In genomic region chr4:102815981-102816380, GRCh38 we compare ENCODE assay signal across 10 cellular contexts. TPM values are rescaled to one million over a fixed set of nuclear protein-coding genes. Genes with fewer than 3 reads are reported as not detected.
DNase-seq lines count a peak whose midpoint lies in the region; ATAC-seq, FAIRE-seq and TF ChIP-seq lines count a peak whose summit lies in the region.
"Had no signal": no experiment of that assay in that cellular context is flagged by ENCODE, and none has a peak within 500 bp of the region (broad histone marks: within the 10 kb centered on the region; RNA-seq: fewer than 3 reads in every experiment).

No MANE protein-coding gene starts in this region.

- in situ Hi-C loops in GM12878 (cut with MboI), result loop anchor here (25.0 kb wide), 1 partner anchor 196 kb away; the partner anchor contains the start of gene SLC9B1

- TF ChIP-seq RAD21 in GM12878 (IDR thresholded peaks at IDR 0.05; ENCODE audit: insufficient read depth, low read depth, low read length), result no peak

- peaks cover 50% of the 10 kb centered on the region for H3K36me3 Mint-ChIP-seq in HFFc6 (ENCODE audit: low read depth)

- DNase-seq in AG09309 (ENCODE audit: low read depth) (peak; percentile 57), HFFc6 (peak; percentile 95), GM12878 (ENCODE audit: low read depth, low spot score) (no peak), lung (ENCODE audit: low spot score) (no peak), head of caudate nucleus (no peak), COR-L47 (lab: John Stamatoyannopoulos, UW) (no peak)
- no peak for DNase-seq in stimulated activated CD4-positive, alpha-beta T cell treated with anti-CD3 and anti-CD28 coated beads, Interleukin-12 subunit alpha, Interleukin-12 subunit beta, amount 100 ng/mL, for 4 hours
- DNase-seq: small intestine, testis had no signal

- no peak for FAIRE-seq in GM12878 (lab: Jason Lieb, UNC)
- FAIRE-seq: small intestine had no signal

- H3K4me1 ChIP-seq in GM12878 (ENCODE audit: control insufficient read depth, insufficient read depth, low read length) (peaks cover 5% of the 10 kb centered on the region), lung (ENCODE audit: control insufficient read depth in 2 of 2, insufficient read depth in 2 of 2, low read length in 2 of 2) (peaks cover 5 to 63% of the 10 kb centered on the region in 2 donors)

- peaks cover 15% of the 10 kb centered on the region for H4K20me1 ChIP-seq in GM12878 (ENCODE audit: control insufficient read depth, insufficient read depth)

- H3K9ac ChIP-seq in GM12878 (ENCODE audit: control insufficient read depth, insufficient read depth, low read length), result no peak overlapping the region

- WGBS in GM12878 (ENCODE audit: insufficient coverage, insufficient replicate concordance, low lambda C conversion rate, missing lambda C conversion rate), result 48% methylated on average over 2 of the region's 2 CpGs
- WGBS in lung, 2 donors, result 73 to 89% methylated on average over 2 of the region's 2 CpGs

- POLR2A ChIA-PET in GM12878 (lab: Charles Lee), result interaction anchor here (1.5 to 11.2 kb wide), 4 partner anchors 8 to 55 kb away, joined by 3 to 121 read pairs (median 6); partner anchors contain the start of genes MANBA and UBE2D3

- H2AFZ ChIP-seq in GM12878 (ENCODE audit: control insufficient read depth, low read depth, low read length), result no peak overlapping the region

- SMC1A ChIA-PET in GM12878 (lab: Charles Lee; ENCODE audit: uncharacterized antibody, unreplicated experiment), result interaction anchor here (0.6 to 4.0 kb wide), 18 partner anchors 9 to 382 kb away, joined by 3 to 43 read pairs (median 3); partner anchors contain the start of genes CISD2 and UBE2D3

- peak overlapping the region; percentile 23; the same call in 1 of the 2 replicates for H3K4me2 ChIP-seq in GM12878 (ENCODE audit: control insufficient read depth, insufficient read depth)

- H3K36me3 ChIP-seq in GM12878 (ENCODE audit: control insufficient read depth in 2 of 2, insufficient read depth in 2 of 2, low read length in 1 of 2) (peaks cover 2 to 30% of the 10 kb centered on the region in 2 experiments), lung (ENCODE audit: control insufficient read depth in 2 of 2, insufficient read depth in 2 of 2, low read length in 2 of 2) (peaks cover 0 to 4% of the 10 kb centered on the region in 2 donors)

- intact Hi-C loops in GM12878 (cut with micrococcal nuclease; ENCODE audit: unreplicated experiment) (loop anchor here (10.0 kb wide), 1 partner anchor 381 kb away; no protein-coding TSS in a partner anchor), head of caudate nucleus (cut with DNase I) (no loop called here)

- H3K9me3 Mint-ChIP-seq in HFFc6, result no peaks in the 10 kb centered on the region

- H3K27ac ChIP-seq in GM12878 (ENCODE audit: control insufficient read depth, insufficient read depth), result no peak overlapping the region
- H3K27ac ChIP-seq in lung (ENCODE audit: low read depth in 1 of 2, low read length in 1 of 2), result peak overlapping the region; percentile 40 to 41
- H3K27ac ChIP-seq: testis had no signal

- TF ChIP-seq CTCF in AG09309 (IDR thresholded peaks at IDR 0.05; ENCODE audit: control insufficient read depth, insufficient read depth, low read depth, low read length, missing control alignments), result no peak
- no peak for TF ChIP-seq CTCF in HFFc6 (IDR thresholded peaks at IDR 0.05)
- no peak for TF ChIP-seq CTCF in GM12878 (IDR thresholded peaks at IDR 0.05 in 2 of 3, conservative IDR thresholded peaks at IDR 0.05 in 1 of 3; ENCODE audit: control insufficient read depth in 2 of 3, extremely low read depth in 1 of 3, insufficient read depth in 1 of 3, low read depth in 3 of 3, low read length in 3 of 3)
- no peak for TF ChIP-seq CTCF in lung (IDR thresholded peaks at IDR 0.05; ENCODE audit: control extremely low read depth, extremely low read depth)

- CTCF ChIA-PET in GM12878 (lab: Yijun Ruan, JAX), result interaction anchor here (0.9 to 3.4 kb wide), 12 partner anchors 11 to 368 kb away, joined by 3 to 15 read pairs (median 3); partner anchors contain the start of genes BDH2 and UBE2D3

- no TSS peak for BruUV-seq in GM12878 (replicated peaks; lab: Mats Ljungman, UMichigan)

- H3K9me3 ChIP-seq in GM12878 (replicated peaks; ENCODE audit: control insufficient read depth, insufficient read depth, low read length) (no peaks in the 10 kb centered on the region), lung (ENCODE audit: control insufficient read depth in 2 of 2, insufficient read depth in 1 of 2, low read length in 1 of 2) (no peaks in the 10 kb centered on the region)
- H3K9me3 ChIP-seq: testis had no signal

- peaks cover 91% of the 10 kb centered on the region for H3K4me1 Mint-ChIP-seq in HFFc6 (ENCODE audit: low read depth)

- H3K27me3 Mint-ChIP-seq in HFFc6 (ENCODE audit: insufficient read depth), result peaks cover 1% of the 10 kb centered on the region; the same call in 1 of the 2 replicates

- H3K4me3 Mint-ChIP-seq in HFFc6, result peak overlapping the region; percentile 76

- no peak for TF ChIP-seq POLR2A in GM12878 (IDR thresholded peaks at IDR 0.05; ENCODE audit: low read depth, low read length)

- ATAC-seq in GM12878, result no peak
- ATAC-seq in lung (ENCODE audit: insufficient read depth, low FRiP score), result no peak
- no peak for ATAC-seq in HG03159 (IDR thresholded peaks at IDR 0.05; ENCODE audit: unreplicated experiment)

- RAD21 ChIA-PET in GM12878 (lab: Charles Lee; ENCODE audit: unreplicated experiment), result interaction anchor here (0.7 to 3.3 kb wide), 2 partner anchors 11 to 12 kb away, joined by 6 to 35 read pairs; partner anchors contain the start of gene UBE2D3

- H3K27ac Mint-ChIP-seq in HFFc6, result peak overlapping the region; percentile 90

- H3K27me3 ChIP-seq in GM12878 (replicated peaks in 1 of 2; ENCODE audit: control insufficient read depth in 2 of 2, insufficient read depth in 2 of 2, low read length in 1 of 2), result no peaks in the 10 kb centered on the region
- no peaks in the 10 kb centered on the region for H3K27me3 ChIP-seq in lung (ENCODE audit: control insufficient read depth, insufficient read depth)
- H3K27me3 ChIP-seq: testis had no signal

- TF ChIP-seq EP300 in GM12878 (IDR thresholded peaks at IDR 0.05; ENCODE audit: borderline replicate concordance in 1 of 2, control insufficient read depth in 1 of 2, low read depth in 2 of 2, low read length in 2 of 2), result no peak

- peaks cover 99% of the 10 kb centered on the region for H3K79me2 ChIP-seq in GM12878 (ENCODE audit: control insufficient read depth, insufficient read depth, low read length)

- H3K4me3 ChIP-seq in AG09309 (ENCODE audit: control insufficient read depth, low read depth, low read length) (no peak overlapping the region), GM12878 (no peak overlapping the region; the same call in 1 of the 2 replicates), lung (no peak overlapping the region)
- H3K4me3 ChIP-seq: testis had no signal

RNA-seq across cellular contexts. Expression of gene UBE2D3, which starts 11.4 kb away (rescaled TPM):
- total RNA-seq in HFFc6 (2021; fragmentation: NEBNext Ultra II Directional; extraction: Animal tissue kit (Norgen Biotek cat#: 25700)), result 100 to 1,000 TPM; 325 to 396 (median 359) TPM
- total RNA-seq in GM12878 (2013; cell fraction: nucleolus; rRNA removed), result 344 and 349 TPM in 2 replicates
- 496 and 526 TPM in 2 replicates for total RNA-seq in GM12878 (2014; rRNA removed)
- 304 and 308 TPM in 2 replicates for total RNA-seq in GM12878 (2014; rRNA removed; fragmentation: Illumina TruSeq; extraction: Trizol)
- 284 and 293 TPM in 2 replicates for total RNA-seq in GM12878 (2021)
- 341 TPM for polyA plus RNA-seq in GM12878 (2011; ENCODE audit: low read depth)
- polyA plus RNA-seq in GM12878 (2011; rRNA removed), result 572 and 603 TPM in 2 replicates
- 397 and 415 TPM in 2 replicates for polyA plus RNA-seq in GM12878 (2011; cell fraction: cytosol; rRNA removed)
- polyA plus RNA-seq in GM12878 (2011; cell fraction: nucleus; rRNA removed), result 332 and 396 TPM in 2 replicates
- 276 and 301 TPM in 2 replicates for polyA plus RNA-seq in GM12878 (2012)
- polyA plus RNA-seq in GM12878 (2014; fragmentation: Illumina TruSeq; extraction: Trizol), result 532 and 673 TPM in 2 replicates
- 100 to 1,000 TPM; 162 to 186 TPM for polyA plus RNA-seq in GM12878 (2014; fragmentation: Nextera tagmentation; extraction: Ambion mirVana)
- 329 and 344 TPM in 2 replicates for polyA plus RNA-seq in GM12878 (2014; rRNA removed)
- polyA plus RNA-seq in GM12878 (2016; fragmentation: Nextera tagmentation; extraction: Ambion mirVana), result 100 to 1,000 TPM; 460 to 472 TPM
- polyA minus RNA-seq in GM12878 (2011; rRNA and poly(A)+ RNA removed), result 260 and 370 TPM in 2 replicates
- polyA minus RNA-seq in GM12878 (2011; cell fraction: cytosol; rRNA and poly(A)+ RNA removed), result 167 and 178 TPM in 2 replicates
- 166 and 308 TPM in 2 replicates for polyA minus RNA-seq in GM12878 (2011; cell fraction: nucleus; rRNA and poly(A)+ RNA removed)
- 100 to 1,000 TPM; 252 to 373 TPM for total RNA-seq in lung
- 100 to 1,000 TPM; 165 to 293 TPM for polyA plus RNA-seq in lung

RNA-seq across cellular contexts. Expression of gene CISD2, which starts 52.8 kb away (rescaled TPM):
- total RNA-seq in HFFc6 (2021; fragmentation: NEBNext Ultra II Directional; extraction: Animal tissue kit (Norgen Biotek cat#: 25700)), result 10 to 100 TPM; 29.7 to 38.8 (median 34.4) TPM
- total RNA-seq in GM12878 (2013; cell fraction: nucleolus; rRNA removed), result 8.6 and 10.1 TPM in 2 replicates
- total RNA-seq in GM12878 (2014; rRNA removed) (33.4 and 39.6 TPM in 2 replicates), GM12878 (2014; rRNA removed; fragmentation: Illumina TruSeq; extraction: Trizol) (34.0 and 35.4 TPM in 2 replicates), GM12878 (2021) (29.1 and 31.7 TPM in 2 replicates), lung (10 to 100 TPM; 23.2 to 27.1 TPM)
- polyA plus RNA-seq in GM12878 (2011; ENCODE audit: low read depth), result 11.5 TPM
- polyA plus RNA-seq in GM12878 (2011; rRNA removed) (42.4 and 75.5 TPM in 2 replicates), GM12878 (2014; fragmentation: Illumina TruSeq; extraction: Trizol) (31.4 and 36.2 TPM in 2 replicates), GM12878 (2014; fragmentation: Nextera tagmentation; extraction: Ambion mirVana) (10 to 100 TPM; 52.3 to 55.9 TPM), GM12878 (2014; rRNA removed) (28.6 and 29.5 TPM in 2 replicates), GM12878 (2016; fragmentation: Nextera tagmentation; extraction: Ambion mirVana) (100 to 1,000 TPM; 128 to 132 TPM), lung (10 to 100 TPM; 18.7 to 29.8 TPM)
- 15.0 and 23.2 TPM in 2 replicates for polyA plus RNA-seq in GM12878 (2011; cell fraction: cytosol; rRNA removed)
- polyA plus RNA-seq in GM12878 (2011; cell fraction: nucleus; rRNA removed), result 10.7 and 11.9 TPM in 2 replicates
- polyA plus RNA-seq in GM12878 (2012), result 29.2 and 31.4 TPM in 2 replicates
- 12.0 and 13.4 TPM in 2 replicates for polyA minus RNA-seq in GM12878 (2011; rRNA and poly(A)+ RNA removed)
- 5.3 and 11.3 TPM in 2 replicates for polyA minus RNA-seq in GM12878 (2011; cell fraction: cytosol; rRNA and poly(A)+ RNA removed)
- 3.0 and 4.2 TPM in 2 replicates for polyA minus RNA-seq in GM12878 (2011; cell fraction: nucleus; rRNA and poly(A)+ RNA removed)

RNA-seq across cellular contexts. Expression of gene MANBA, which starts 55.2 kb away (rescaled TPM):
- 10 to 100 TPM; 31.2 to 57.9 (median 36.0) TPM for total RNA-seq in HFFc6 (2021; fragmentation: NEBNext Ultra II Directional; extraction: Animal tissue kit (Norgen Biotek cat#: 25700))
- 207 and 208 TPM in 2 replicates for total RNA-seq in GM12878 (2013; cell fraction: nucleolus; rRNA removed)
- total RNA-seq in GM12878 (2014; rRNA removed), result 18.6 and 24.3 TPM in 2 replicates
- 18.2 and 19.0 TPM in 2 replicates for total RNA-seq in GM12878 (2014; rRNA removed; fragmentation: Illumina TruSeq; extraction: Trizol)
- total RNA-seq in GM12878 (2021), result 13.6 and 13.8 TPM in 2 replicates
- 14.7 TPM for polyA plus RNA-seq in GM12878 (2011; ENCODE audit: low read depth)
- polyA plus RNA-seq in GM12878 (2011; rRNA removed), result 14.7 and 15.6 TPM in 2 replicates
- polyA plus RNA-seq in GM12878 (2011; cell fraction: cytosol; rRNA removed), result 10.8 and 15.1 TPM in 2 replicates
- polyA plus RNA-seq in GM12878 (2011; cell fraction: nucleus; rRNA removed), result 42.7 and 51.3 TPM in 2 replicates
- 15.4 and 23.2 TPM in 2 replicates for polyA plus RNA-seq in GM12878 (2012)
- polyA plus RNA-seq in GM12878 (2014; fragmentation: Illumina TruSeq; extraction: Trizol), result 12.1 and 16.9 TPM in 2 replicates
- 1 to 10 TPM; 3.8 to 6.9 TPM for polyA plus RNA-seq in GM12878 (2014; fragmentation: Nextera tagmentation; extraction: Ambion mirVana)
- 8.5 and 10.4 TPM in 2 replicates for polyA plus RNA-seq in GM12878 (2014; rRNA removed)
- 10 to 100 TPM; 11.9 to 13.0 TPM for polyA plus RNA-seq in GM12878 (2016; fragmentation: Nextera tagmentation; extraction: Ambion mirVana)
- 31.3 and 34.3 TPM in 2 replicates for polyA minus RNA-seq in GM12878 (2011; rRNA and poly(A)+ RNA removed)
- 8.3 and 12.8 TPM in 2 replicates for polyA minus RNA-seq in GM12878 (2011; cell fraction: cytosol; rRNA and poly(A)+ RNA removed)
- 53.3 and 78.7 TPM in 2 replicates for polyA minus RNA-seq in GM12878 (2011; cell fraction: nucleus; rRNA and poly(A)+ RNA removed)
- 100 to 1,000 TPM in 1 of 2 donors, 10 to 100 TPM in 1; 39.5 to 100 TPM for total RNA-seq in lung
- 10 to 100 TPM; 19.9 to 24.8 TPM for polyA plus RNA-seq in lung

Comparison
In these comparisons a context has a peak if more than half of its experiments do, and no peak if none do; other contexts are left out.
1. DNase-seq: peak in AG09309 (single experiment) and HFFc6 (single experiment); none in GM12878 (single experiment), lung (single experiment), head of caudate nucleus (0 of 42), COR-L47 (single experiment) and stimulated activated CD4-positive, alpha-beta T cell treated with anti-CD3 and anti-CD28 coated beads, Interleukin-12 subunit alpha, Interleukin-12 subunit beta, amount 100 ng/mL, for 4 hours (single experiment).